In the genomic region with DNA sequence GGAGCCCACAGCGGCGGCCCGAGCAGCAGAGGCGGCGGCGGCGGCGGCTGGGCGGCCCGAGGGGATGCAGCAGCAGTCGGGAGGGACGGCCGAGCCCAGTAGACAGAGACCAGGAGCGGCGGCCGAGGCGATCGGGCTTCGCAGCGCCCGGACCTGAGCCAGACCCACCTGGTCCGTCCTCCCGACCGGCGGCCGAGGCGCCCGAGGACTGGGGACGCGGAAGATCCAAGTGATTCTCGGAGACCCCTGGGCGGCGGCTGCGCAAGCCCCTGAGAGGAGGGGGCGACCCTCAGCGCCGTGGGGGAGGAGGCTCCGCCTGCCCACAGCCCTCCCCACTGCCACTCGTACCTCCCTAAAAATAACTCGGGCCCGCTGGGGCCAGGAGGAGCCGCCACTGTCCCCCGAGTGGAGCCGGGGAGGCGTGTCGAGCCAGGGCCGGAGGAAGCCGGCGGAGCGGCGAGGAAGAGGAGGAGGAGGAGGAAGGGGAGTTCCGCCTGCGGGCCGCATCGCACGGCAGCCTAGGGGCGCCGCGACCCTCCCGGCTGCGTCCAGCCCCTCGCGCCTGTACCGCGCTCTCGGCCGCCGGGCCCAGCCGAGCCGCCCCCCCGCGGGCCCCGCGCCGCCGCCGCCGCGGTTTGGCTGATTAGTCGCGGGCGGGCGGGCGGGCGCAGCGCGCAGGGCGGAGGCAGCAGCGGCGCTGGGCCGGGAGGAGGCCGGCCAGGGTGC, we compare ENCODE assay signal across 8 cellular contexts. TPM values are rescaled to one million over a fixed set of nuclear protein-coding genes. Genes with fewer than 3 reads are reported as not detected.
DNase-seq lines count a peak whose midpoint lies in the region; ATAC-seq, FAIRE-seq and TF ChIP-seq lines count a peak whose summit lies in the region.

No MANE protein-coding gene starts in this region.

- peaks cover 20% of the 10 kb centered on the region; the same call in 1 of the 2 replicates for H4K20me1 ChIP-seq in DND-41 (ENCODE audit: insufficient read depth, low read length)

- H3K79me2 ChIP-seq in DND-41 (ENCODE audit: insufficient read depth, low read length): peaks cover 16% of the 10 kb centered on the region

- H3K36me3 ChIP-seq in DND-41 (ENCODE audit: insufficient read depth, low read length) (no peaks in the 10 kb centered on the region), kidney (ENCODE audit: control insufficient read depth in 1 of 2, insufficient read depth in 2 of 2, low read length in 2 of 2) (no peaks in the 10 kb centered on the region)

- no peak for FAIRE-seq in HTR-8/SVneo (lab: Jason Lieb, UNC)
- FAIRE-seq in kidney (lab: Jason Lieb, UNC): no peak

- no peak for TF ChIP-seq CTCF in DND-41 (IDR thresholded peaks at IDR 0.05; ENCODE audit: borderline replicate concordance, extremely low read depth, low read length, poor library complexity, severe bottlenecking)
- TF ChIP-seq CTCF in WI38 (IDR thresholded peaks at IDR 0.05; ENCODE audit: low read depth, low read length): no peak
- TF ChIP-seq CTCF in kidney (IDR thresholded peaks at IDR 0.05; ENCODE audit: borderline replicate concordance, extremely low read depth, insufficient read depth): no peak

- H3K4me2 ChIP-seq in DND-41 (ENCODE audit: insufficient read depth, low read length): peak overlapping the region; percentile 92

- H3K9me3 ChIP-seq in DND-41 (ENCODE audit: insufficient read depth, low read length, severe bottlenecking) (no peaks in the 10 kb centered on the region), kidney (ENCODE audit: control insufficient read depth in 1 of 2, low read length in 2 of 2) (no peaks in the 10 kb centered on the region)

- peaks cover 22% of the 10 kb centered on the region for H3K27me3 ChIP-seq in DND-41 (ENCODE audit: insufficient read depth, low read length, poor library complexity)

- H3K27ac ChIP-seq in DND-41 (ENCODE audit: low read length): no peak overlapping the region; the same call in 1 of the 2 replicates
- peak overlapping the region; percentile 86 to 90 for H3K27ac ChIP-seq in kidney (ENCODE audit: low read depth in 2 of 2, low read length in 2 of 2)

- peak; percentile 33 for ATAC-seq in DND-41 (ENCODE audit: insufficient read depth, low read depth)
- ATAC-seq in GM21447 (IDR thresholded peaks at IDR 0.05; ENCODE audit: unreplicated experiment): peak; percentile 30

- peaks cover 40% of the 10 kb centered on the region for H3K4me1 ChIP-seq in DND-41 (ENCODE audit: insufficient read depth, low read length)
- H3K4me1 ChIP-seq in kidney (ENCODE audit: control insufficient read depth in 1 of 2, insufficient read depth in 1 of 2, low read depth in 1 of 2, low read length in 2 of 2): peaks cover 5 to 8% of the 10 kb centered on the region in 2 donors

- DNase-seq in DND-41: peak; percentile 37
- peak; percentile 25 for DNase-seq in HTR-8/SVneo (ENCODE audit: insufficient read length, low spot score)
- DNase-seq in central memory CD4-positive, alpha-beta T cell: peak; percentile 44
- peak; percentile 86 for DNase-seq in kidney
- DNase-seq in stimulated activated CD4-positive, alpha-beta T cell treated with anti-CD3 and anti-CD28 coated beads, Interleukin-1b, Interleukin-23, amount 100 ng/mL, for 48 hours: peak; percentile 40
- no peak for DNase-seq in DMS114 treated with DMSO at 0.1 percent for 48 hours (lab: John Stamatoyannopoulos, UW; ENCODE audit: unreplicated experiment)

- peak overlapping the region; percentile 77 for H2AFZ ChIP-seq in DND-41 (ENCODE audit: low read depth, low read length)

- intact Hi-C loops in kidney (cut with DNase I): no loop called here

- H3K9ac ChIP-seq in DND-41 (ENCODE audit: low read depth, low read length) (peak overlapping the region; percentile 75), kidney (ENCODE audit: low read length in 2 of 2) (peak overlapping the region; percentile 79 to 86)

- peak overlapping the region; percentile 82 to 84; a peak in 3 of 4 replicates for H3K4me3 ChIP-seq in DND-41 (ENCODE audit: low read depth in 1 of 2, low read length in 2 of 2)
- peak overlapping the region; percentile 87 for H3K4me3 ChIP-seq in WI38 (ENCODE audit: low read depth, low read length)
- H3K4me3 ChIP-seq in kidney (ENCODE audit: low read length in 2 of 2): peak overlapping the region; percentile 88 to 93

RNA-seq across cellular contexts. Expression of a gene that starts 0.7 kb away (rescaled TPM):
- 50.6 TPM for total RNA-seq in kidney
- 6.9 TPM for polyA plus RNA-seq in kidney (ENCODE audit: insufficient read depth, low read depth, low replicate concordance)
